In genomic region chr5:95818181-95819147, GRCh38 we compare ENCODE assay signal across 8 cellular contexts. TPM values are rescaled to one million over a fixed set of nuclear protein-coding genes. Genes with fewer than 3 reads are reported as not detected.
DNase-seq lines count a peak whose midpoint lies in the region; ATAC-seq, FAIRE-seq and TF ChIP-seq lines count a peak whose summit lies in the region.

No MANE protein-coding gene starts in this region.

- H3K36me3 ChIP-seq in PC-9 (ENCODE audit: low read depth) = peaks cover 16% of the 10 kb centered on the region; the same call in 1 of the 2 replicates

- H3K4me2 ChIP-seq in PC-9 = 0 out of 2 replicates have a peak overlapping the region, but pooled peaks have one; percentile 17

- no peaks in the 10 kb centered on the region for H3K9me2 ChIP-seq in PC-9 (ENCODE audit: insufficient read depth)

- H3K79me2 ChIP-seq in PC-9 (ENCODE audit: low read depth) = peaks cover 19% of the 10 kb centered on the region

- DNase-seq in GM12865 (ENCODE audit: low read depth) = peak; percentile 41
- DNase-seq in PC-9 = no peak
- DNase-seq in pons (ENCODE audit: low spot score) = peak; percentile 84
- DNase-seq in dermis blood vessel endothelial cell = no peak
- no peak for DNase-seq in GM03348 (ENCODE audit: low spot score)
- no peak for DNase-seq in frontal cortex (ENCODE audit: low spot score in 2 of 2)

- CTCF ChIA-PET in PC-9 (lab: Charles Lee) = no interaction called here

- peak; percentile 16 for ATAC-seq in esophagus mucosa
- no peak for ATAC-seq in HG03354 (IDR thresholded peaks at IDR 0.05; ENCODE audit: poor library complexity, severe bottlenecking, unreplicated experiment)

- FAIRE-seq in frontal cortex (lab: Jason Lieb, UNC) = no peak

- H3F3A ChIP-seq in PC-9 (ENCODE audit: insufficient read depth, low read depth) = peaks cover 13% of the 10 kb centered on the region; the same call in 1 of the 2 replicates

- no peak overlapping the region for H2AFZ ChIP-seq in PC-9

- no peaks in the 10 kb centered on the region for H3K9me3 ChIP-seq in PC-9 (ENCODE audit: insufficient read depth, low read depth)

- H3K4me1 ChIP-seq in PC-9 (replicated peaks; ENCODE audit: insufficient read depth) = peaks cover 15% of the 10 kb centered on the region

- POLR2A ChIA-PET in PC-9 (lab: Charles Lee; ENCODE audit: unreplicated experiment) = no interaction called here

- TF ChIP-seq CTCF in GM12865 (IDR thresholded peaks at IDR 0.05; ENCODE audit: insufficient read depth, low read depth, low read length, missing control alignments) = no peak
- no peak for TF ChIP-seq CTCF in PC-9 (conservative IDR thresholded peaks at IDR 0.05)

- H3K27me3 ChIP-seq in PC-9 (ENCODE audit: insufficient read depth, low read depth) = no peaks in the 10 kb centered on the region

- intact Hi-C loops in PC-9 (cut with micrococcal nuclease; ENCODE audit: unreplicated experiment) = no loop called here

- peak overlapping the region; percentile 63 for H3K4me3 ChIP-seq in GM12865 (ENCODE audit: low read depth, low read length)
- no peak overlapping the region for H3K4me3 ChIP-seq in PC-9

- H4K20me1 ChIP-seq in PC-9 (ENCODE audit: insufficient read depth) = no peaks in the 10 kb centered on the region; the same call in 1 of the 2 replicates

- no peak overlapping the region for H3K27ac ChIP-seq in PC-9

- no TSS peak for BruUV-seq in PC-9 (replicated peaks; lab: Mats Ljungman, UMichigan)

RNA-seq across cellular contexts. Expression of gene GLRX, which starts 4.1 kb away (rescaled TPM):
- total RNA-seq in PC-9 (2021) = 23.0 and 25.5 TPM in 2 replicates
- total RNA-seq in esophagus mucosa = 3.2 TPM
- 18.3 and 26.0 TPM in 2 replicates for total RNA-seq in dermis blood vessel endothelial cell
- 9.8 TPM for total RNA-seq in frontal cortex

Comparison
In these comparisons a context has a peak if more than half of its experiments do, and no peak if none do; other contexts are left out.
1. DNase-seq: peak in GM12865 (single experiment) and pons (single experiment); none in PC-9 (0 of 2), dermis blood vessel endothelial cell (single experiment), GM03348 (single experiment) and frontal cortex (0 of 2).